In the genomic region with DNA sequence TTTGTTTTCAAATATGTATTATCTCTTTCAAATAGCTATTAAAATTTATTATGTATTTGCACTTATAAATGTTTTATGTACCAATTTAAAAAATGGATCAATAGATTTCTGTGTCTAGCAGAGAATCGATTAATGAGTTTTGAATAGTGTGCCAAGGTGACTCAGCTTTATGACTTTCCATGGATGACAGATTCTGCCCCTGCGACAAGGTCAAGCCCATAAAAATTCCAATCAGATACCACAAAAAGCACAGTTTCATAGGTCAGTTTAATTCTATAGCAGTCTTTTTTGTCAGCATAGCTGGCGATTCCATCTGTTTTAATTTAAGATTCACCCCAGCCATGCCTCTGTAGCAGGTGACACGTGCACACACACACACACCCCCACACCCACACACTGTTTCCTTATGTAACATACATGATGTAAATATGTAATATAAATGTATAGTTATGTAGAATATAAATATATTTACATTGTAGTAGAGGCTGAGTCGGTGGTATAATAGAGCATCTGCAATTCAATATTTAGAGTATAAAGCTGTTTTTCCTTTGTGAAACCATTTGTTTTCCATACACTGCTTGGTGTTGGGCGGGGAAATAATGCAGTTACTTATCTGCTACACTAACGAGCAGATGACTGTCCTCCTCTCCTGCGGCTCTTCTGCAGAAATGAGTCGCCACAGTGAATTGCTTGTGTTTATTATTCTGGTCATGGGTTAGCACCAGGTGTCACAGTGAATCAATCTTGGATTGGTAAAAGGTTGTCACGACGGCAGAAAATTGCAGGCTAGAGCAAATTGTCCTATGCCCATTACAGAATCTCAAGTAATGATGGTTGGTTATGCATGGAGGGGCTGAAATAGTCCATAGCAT, we compare ENCODE assay signal across 1 cellular context.
A peak's percentile ranks its signal among the peaks of the same experiment; 100 is the strongest.
TF ChIP-seq lines count a peak whose summit lies in the region.

No MANE protein-coding gene starts in this region.

TF ChIP-seq in K562, 482 proteins besides CTCF, POLR2A, EP300 and RAD21 (continued from another document):
- TF ChIP-seq, protein P1, sequence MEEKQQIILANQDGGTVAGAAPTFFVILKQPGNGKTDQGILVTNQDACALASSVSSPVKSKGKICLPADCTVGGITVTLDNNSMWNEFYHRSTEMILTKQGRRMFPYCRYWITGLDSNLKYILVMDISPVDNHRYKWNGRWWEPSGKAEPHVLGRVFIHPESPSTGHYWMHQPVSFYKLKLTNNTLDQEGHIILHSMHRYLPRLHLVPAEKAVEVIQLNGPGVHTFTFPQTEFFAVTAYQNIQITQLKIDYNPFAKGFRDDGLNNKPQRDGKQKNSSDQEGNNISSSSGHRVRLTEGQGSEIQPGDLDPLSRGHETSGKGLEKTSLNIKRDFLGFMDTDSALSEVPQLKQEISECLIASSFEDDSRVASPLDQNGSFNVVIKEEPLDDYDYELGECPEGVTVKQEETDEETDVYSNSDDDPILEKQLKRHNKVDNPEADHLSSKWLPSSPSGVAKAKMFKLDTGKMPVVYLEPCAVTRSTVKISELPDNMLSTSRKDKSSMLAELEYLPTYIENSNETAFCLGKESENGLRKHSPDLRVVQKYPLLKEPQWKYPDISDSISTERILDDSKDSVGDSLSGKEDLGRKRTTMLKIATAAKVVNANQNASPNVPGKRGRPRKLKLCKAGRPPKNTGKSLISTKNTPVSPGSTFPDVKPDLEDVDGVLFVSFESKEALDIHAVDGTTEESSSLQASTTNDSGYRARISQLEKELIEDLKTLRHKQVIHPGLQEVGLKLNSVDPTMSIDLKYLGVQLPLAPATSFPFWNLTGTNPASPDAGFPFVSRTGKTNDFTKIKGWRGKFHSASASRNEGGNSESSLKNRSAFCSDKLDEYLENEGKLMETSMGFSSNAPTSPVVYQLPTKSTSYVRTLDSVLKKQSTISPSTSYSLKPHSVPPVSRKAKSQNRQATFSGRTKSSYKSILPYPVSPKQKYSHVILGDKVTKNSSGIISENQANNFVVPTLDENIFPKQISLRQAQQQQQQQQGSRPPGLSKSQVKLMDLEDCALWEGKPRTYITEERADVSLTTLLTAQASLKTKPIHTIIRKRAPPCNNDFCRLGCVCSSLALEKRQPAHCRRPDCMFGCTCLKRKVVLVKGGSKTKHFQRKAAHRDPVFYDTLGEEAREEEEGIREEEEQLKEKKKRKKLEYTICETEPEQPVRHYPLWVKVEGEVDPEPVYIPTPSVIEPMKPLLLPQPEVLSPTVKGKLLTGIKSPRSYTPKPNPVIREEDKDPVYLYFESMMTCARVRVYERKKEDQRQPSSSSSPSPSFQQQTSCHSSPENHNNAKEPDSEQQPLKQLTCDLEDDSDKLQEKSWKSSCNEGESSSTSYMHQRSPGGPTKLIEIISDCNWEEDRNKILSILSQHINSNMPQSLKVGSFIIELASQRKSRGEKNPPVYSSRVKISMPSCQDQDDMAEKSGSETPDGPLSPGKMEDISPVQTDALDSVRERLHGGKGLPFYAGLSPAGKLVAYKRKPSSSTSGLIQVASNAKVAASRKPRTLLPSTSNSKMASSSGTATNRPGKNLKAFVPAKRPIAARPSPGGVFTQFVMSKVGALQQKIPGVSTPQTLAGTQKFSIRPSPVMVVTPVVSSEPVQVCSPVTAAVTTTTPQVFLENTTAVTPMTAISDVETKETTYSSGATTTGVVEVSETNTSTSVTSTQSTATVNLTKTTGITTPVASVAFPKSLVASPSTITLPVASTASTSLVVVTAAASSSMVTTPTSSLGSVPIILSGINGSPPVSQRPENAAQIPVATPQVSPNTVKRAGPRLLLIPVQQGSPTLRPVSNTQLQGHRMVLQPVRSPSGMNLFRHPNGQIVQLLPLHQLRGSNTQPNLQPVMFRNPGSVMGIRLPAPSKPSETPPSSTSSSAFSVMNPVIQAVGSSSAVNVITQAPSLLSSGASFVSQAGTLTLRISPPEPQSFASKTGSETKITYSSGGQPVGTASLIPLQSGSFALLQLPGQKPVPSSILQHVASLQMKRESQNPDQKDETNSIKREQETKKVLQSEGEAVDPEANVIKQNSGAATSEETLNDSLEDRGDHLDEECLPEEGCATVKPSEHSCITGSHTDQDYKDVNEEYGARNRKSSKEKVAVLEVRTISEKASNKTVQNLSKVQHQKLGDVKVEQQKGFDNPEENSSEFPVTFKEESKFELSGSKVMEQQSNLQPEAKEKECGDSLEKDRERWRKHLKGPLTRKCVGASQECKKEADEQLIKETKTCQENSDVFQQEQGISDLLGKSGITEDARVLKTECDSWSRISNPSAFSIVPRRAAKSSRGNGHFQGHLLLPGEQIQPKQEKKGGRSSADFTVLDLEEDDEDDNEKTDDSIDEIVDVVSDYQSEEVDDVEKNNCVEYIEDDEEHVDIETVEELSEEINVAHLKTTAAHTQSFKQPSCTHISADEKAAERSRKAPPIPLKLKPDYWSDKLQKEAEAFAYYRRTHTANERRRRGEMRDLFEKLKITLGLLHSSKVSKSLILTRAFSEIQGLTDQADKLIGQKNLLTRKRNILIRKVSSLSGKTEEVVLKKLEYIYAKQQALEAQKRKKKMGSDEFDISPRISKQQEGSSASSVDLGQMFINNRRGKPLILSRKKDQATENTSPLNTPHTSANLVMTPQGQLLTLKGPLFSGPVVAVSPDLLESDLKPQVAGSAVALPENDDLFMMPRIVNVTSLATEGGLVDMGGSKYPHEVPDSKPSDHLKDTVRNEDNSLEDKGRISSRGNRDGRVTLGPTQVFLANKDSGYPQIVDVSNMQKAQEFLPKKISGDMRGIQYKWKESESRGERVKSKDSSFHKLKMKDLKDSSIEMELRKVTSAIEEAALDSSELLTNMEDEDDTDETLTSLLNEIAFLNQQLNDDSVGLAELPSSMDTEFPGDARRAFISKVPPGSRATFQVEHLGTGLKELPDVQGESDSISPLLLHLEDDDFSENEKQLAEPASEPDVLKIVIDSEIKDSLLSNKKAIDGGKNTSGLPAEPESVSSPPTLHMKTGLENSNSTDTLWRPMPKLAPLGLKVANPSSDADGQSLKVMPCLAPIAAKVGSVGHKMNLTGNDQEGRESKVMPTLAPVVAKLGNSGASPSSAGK (IDR thresholded peaks at IDR 0.05): no peak
- TF ChIP-seq ADNP (tag; IDR thresholded peaks at IDR 0.05) (0 out of 2 replicates have a peak, but pooled peaks have one; percentile 20), LEF1 (IDR thresholded peaks at IDR 0.05) (no peak), PHF21A (IDR thresholded peaks at IDR 0.05; ENCODE audit: borderline replicate concordance, low read depth) (no peak), ZSCAN29 (IDR thresholded peaks at IDR 0.05) (no peak), NR3C1 (CRISPR knock-in tag; IDR thresholded peaks at IDR 0.05) (no peak), EGR1 (conservative IDR thresholded peaks at IDR 0.05) (peak; percentile 42; the same call in 1 of the 2 replicates), MTA3 (IDR thresholded peaks at IDR 0.05; ENCODE audit: borderline replicate concordance) (no peak), ZNF23 (CRISPR knock-in tag; IDR thresholded peaks at IDR 0.05) (no peak), NFE2 (IDR thresholded peaks at IDR 0.05; ENCODE audit: low read depth) (peak; percentile 41; the same call in 1 of the 2 replicates)
- TF ChIP-seq, protein P2, sequence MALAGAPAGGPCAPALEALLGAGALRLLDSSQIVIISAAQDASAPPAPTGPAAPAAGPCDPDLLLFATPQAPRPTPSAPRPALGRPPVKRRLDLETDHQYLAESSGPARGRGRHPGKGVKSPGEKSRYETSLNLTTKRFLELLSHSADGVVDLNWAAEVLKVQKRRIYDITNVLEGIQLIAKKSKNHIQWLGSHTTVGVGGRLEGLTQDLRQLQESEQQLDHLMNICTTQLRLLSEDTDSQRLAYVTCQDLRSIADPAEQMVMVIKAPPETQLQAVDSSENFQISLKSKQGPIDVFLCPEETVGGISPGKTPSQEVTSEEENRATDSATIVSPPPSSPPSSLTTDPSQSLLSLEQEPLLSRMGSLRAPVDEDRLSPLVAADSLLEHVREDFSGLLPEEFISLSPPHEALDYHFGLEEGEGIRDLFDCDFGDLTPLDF (CRISPR knock-in tag; IDR thresholded peaks at IDR 0.05): no peak
- TF ChIP-seq, protein P3, sequence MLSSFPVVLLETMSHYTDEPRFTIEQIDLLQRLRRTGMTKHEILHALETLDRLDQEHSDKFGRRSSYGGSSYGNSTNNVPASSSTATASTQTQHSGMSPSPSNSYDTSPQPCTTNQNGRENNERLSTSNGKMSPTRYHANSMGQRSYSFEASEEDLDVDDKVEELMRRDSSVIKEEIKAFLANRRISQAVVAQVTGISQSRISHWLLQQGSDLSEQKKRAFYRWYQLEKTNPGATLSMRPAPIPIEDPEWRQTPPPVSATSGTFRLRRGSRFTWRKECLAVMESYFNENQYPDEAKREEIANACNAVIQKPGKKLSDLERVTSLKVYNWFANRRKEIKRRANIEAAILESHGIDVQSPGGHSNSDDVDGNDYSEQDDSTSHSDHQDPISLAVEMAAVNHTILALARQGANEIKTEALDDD (IDR thresholded peaks at IDR 0.05): peak; percentile 63; the same call in 1 of the 2 replicates
- TF ChIP-seq, protein P4, sequence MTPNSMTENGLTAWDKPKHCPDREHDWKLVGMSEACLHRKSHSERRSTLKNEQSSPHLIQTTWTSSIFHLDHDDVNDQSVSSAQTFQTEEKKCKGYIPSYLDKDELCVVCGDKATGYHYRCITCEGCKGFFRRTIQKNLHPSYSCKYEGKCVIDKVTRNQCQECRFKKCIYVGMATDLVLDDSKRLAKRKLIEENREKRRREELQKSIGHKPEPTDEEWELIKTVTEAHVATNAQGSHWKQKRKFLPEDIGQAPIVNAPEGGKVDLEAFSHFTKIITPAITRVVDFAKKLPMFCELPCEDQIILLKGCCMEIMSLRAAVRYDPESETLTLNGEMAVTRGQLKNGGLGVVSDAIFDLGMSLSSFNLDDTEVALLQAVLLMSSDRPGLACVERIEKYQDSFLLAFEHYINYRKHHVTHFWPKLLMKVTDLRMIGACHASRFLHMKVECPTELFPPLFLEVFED (CRISPR knock-in tag; conservative IDR thresholded peaks at IDR 0.05): no peak
- TF ChIP-seq, protein P5, sequence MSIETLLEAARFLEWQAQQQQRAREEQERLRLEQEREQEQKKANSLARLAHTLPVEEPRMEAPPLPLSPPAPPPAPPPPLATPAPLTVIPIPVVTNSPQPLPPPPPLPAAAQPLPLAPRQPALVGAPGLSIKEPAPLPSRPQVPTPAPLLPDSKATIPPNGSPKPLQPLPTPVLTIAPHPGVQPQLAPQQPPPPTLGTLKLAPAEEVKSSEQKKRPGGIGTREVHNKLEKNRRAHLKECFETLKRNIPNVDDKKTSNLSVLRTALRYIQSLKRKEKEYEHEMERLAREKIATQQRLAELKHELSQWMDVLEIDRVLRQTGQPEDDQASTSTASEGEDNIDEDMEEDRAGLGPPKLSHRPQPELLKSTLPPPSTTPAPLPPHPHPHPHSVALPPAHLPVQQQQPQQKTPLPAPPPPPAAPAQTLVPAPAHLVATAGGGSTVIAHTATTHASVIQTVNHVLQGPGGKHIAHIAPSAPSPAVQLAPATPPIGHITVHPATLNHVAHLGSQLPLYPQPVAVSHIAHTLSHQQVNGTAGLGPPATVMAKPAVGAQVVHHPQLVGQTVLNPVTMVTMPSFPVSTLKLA (conservative IDR thresholded peaks at IDR 0.05): peak in 1 of 2 experiments; percentile 31; a peak in 1 of 4 replicates
